ENCODE assay signal across 8 cellular contexts in the genomic region with DNA sequence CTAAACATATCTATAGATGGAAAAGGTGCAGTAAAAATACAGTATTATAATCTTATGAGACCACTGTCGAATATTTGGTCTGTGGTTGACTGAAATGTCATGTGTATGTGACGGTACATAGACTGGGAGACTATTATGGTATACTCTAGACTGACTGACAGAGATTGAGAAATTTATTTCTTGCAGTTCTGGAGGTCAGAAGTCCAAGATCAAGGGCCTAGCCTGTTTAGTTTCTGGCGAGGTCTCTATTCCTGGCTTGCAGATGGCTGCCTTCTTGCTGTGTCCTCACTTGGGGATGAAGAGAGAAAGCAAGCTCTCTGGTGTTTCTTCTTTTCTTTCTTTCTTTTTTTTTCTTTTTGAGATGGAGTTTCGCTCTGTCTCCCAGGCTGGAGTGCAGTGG.
"Had no signal": no experiment of that assay in that cellular context is flagged by ENCODE, and none has a peak within 500 bp of the region (broad histone marks: within the 10 kb centered on the region; RNA-seq: fewer than 3 reads in every experiment).

No MANE protein-coding gene starts in this region.

- H3K4me3 ChIP-seq: K562 had no signal

- H3K36me3 Mint-ChIP-seq: IgD-negative memory B cell had no signal

- FAIRE-seq: HepG2, HTR-8/SVneo, K562 had no signal

- ATAC-seq: HepG2, K562 had no signal

- DNase-seq: IMR-90, KBM-7, KG1 had no signal

- H3K27ac Mint-ChIP-seq: IgD-negative memory B cell had no signal

- H3K9me3 Mint-ChIP-seq: IgD-negative memory B cell had no signal

- H3K27ac ChIP-seq: HL-60 had no signal
